Comparison of ENCODE assay signal across 3 cellular contexts in the genomic region with DNA sequence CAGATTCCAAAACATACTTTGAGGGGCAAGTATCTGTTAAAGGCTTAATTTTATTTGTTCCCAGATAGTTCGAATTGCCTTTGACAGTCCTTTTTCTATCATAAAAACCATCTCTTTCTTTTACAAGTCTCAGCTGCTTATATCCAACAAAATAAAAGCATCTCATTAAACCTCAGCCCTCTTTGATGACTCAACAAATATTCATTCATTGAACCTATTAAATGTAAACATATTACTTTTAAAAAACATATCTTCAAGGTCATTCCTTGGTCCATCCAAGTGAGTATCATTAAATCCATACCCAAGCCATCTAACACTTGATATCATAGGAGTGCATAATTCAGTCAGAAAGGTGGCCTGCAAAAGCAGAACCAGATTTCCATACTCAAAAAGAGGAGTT.
TF ChIP-seq lines count a peak whose summit lies in the region.

No MANE protein-coding gene starts in this region.

TF ChIP-seq in HepG2, 621 proteins besides CTCF, POLR2A, EP300 and RAD21:
- TF ChIP-seq KLF11 (CRISPR knock-in tag; IDR thresholded peaks at IDR 0.05) (no peak), CHD2 (IDR thresholded peaks at IDR 0.05; ENCODE audit: low read depth, low read length) (no peak), PAX8 (CRISPR knock-in tag; IDR thresholded peaks at IDR 0.05; ENCODE audit: borderline replicate concordance) (no peak), MAFF (IDR thresholded peaks at IDR 0.05; ENCODE audit: low read depth, low read length) (peak; percentile 18; the same call in 1 of the 2 replicates), MAFK (conservative IDR thresholded peaks at IDR 0.05 in 1 of 2, IDR thresholded peaks at IDR 0.05 in 1 of 2; ENCODE audit: low read length in 2 of 2) (peak; percentile 28 to 70; a peak in 3 of 4 replicates), BHLHE40 (IDR thresholded peaks at IDR 0.05; ENCODE audit: low read length) (no peak), ZNF460 (CRISPR knock-in tag; IDR thresholded peaks at IDR 0.05; ENCODE audit: borderline replicate concordance) (no peak), SNAPC2 (CRISPR knock-in tag; IDR thresholded peaks at IDR 0.05) (no peak), ZNF768 (CRISPR knock-in tag; IDR thresholded peaks at IDR 0.05) (no peak), SMARCC2 (IDR thresholded peaks at IDR 0.05) (no peak)
- TF ChIP-seq, protein P1, sequence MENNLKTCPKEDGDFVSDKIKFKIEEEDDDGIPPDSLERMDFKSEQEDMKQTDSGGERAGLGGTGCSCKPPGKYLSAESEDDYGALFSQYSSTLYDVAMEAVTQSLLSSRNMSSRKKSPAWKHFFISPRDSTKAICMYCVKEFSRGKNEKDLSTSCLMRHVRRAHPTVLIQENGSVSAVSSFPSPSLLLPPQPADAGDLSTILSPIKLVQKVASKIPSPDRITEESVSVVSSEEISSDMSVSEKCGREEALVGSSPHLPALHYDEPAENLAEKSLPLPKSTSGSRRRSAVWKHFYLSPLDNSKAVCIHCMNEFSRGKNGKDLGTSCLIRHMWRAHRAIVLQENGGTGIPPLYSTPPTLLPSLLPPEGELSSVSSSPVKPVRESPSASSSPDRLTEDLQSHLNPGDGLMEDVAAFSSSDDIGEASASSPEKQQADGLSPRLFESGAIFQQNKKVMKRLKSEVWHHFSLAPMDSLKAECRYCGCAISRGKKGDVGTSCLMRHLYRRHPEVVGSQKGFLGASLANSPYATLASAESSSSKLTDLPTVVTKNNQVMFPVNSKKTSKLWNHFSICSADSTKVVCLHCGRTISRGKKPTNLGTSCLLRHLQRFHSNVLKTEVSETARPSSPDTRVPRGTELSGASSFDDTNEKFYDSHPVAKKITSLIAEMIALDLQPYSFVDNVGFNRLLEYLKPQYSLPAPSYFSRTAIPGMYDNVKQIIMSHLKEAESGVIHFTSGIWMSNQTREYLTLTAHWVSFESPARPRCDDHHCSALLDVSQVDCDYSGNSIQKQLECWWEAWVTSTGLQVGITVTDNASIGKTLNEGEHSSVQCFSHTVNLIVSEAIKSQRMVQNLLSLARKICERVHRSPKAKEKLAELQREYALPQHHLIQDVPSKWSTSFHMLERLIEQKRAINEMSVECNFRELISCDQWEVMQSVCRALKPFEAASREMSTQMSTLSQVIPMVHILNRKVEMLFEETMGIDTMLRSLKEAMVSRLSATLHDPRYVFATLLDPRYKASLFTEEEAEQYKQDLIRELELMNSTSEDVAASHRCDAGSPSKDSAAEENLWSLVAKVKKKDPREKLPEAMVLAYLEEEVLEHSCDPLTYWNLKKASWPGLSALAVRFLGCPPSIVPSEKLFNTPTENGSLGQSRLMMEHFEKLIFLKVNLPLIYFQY (CRISPR knock-in tag; IDR thresholded peaks at IDR 0.05; ENCODE audit: borderline replicate concordance), result no peak
- TF ChIP-seq, protein P2, sequence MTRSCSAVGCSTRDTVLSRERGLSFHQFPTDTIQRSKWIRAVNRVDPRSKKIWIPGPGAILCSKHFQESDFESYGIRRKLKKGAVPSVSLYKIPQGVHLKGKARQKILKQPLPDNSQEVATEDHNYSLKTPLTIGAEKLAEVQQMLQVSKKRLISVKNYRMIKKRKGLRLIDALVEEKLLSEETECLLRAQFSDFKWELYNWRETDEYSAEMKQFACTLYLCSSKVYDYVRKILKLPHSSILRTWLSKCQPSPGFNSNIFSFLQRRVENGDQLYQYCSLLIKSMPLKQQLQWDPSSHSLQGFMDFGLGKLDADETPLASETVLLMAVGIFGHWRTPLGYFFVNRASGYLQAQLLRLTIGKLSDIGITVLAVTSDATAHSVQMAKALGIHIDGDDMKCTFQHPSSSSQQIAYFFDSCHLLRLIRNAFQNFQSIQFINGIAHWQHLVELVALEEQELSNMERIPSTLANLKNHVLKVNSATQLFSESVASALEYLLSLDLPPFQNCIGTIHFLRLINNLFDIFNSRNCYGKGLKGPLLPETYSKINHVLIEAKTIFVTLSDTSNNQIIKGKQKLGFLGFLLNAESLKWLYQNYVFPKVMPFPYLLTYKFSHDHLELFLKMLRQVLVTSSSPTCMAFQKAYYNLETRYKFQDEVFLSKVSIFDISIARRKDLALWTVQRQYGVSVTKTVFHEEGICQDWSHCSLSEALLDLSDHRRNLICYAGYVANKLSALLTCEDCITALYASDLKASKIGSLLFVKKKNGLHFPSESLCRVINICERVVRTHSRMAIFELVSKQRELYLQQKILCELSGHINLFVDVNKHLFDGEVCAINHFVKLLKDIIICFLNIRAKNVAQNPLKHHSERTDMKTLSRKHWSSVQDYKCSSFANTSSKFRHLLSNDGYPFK (CRISPR knock-in tag; IDR thresholded peaks at IDR 0.05; ENCODE audit: borderline replicate concordance), result no peak

TF ChIP-seq in IMR-90, 13 proteins besides CTCF, POLR2A, EP300 and RAD21:
- no peak for TF ChIP-seq RFX5 (IDR thresholded peaks at IDR 0.05; ENCODE audit: low read depth, low read length)
- TF ChIP-seq RCOR1 (IDR thresholded peaks at IDR 0.05; ENCODE audit: insufficient replicate concordance, low read length), result no peak
- no peak for TF ChIP-seq CHD1 (IDR thresholded peaks at IDR 0.05; ENCODE audit: low read depth, low read length)
- no peak for TF ChIP-seq BHLHE40 (IDR thresholded peaks at IDR 0.05; ENCODE audit: low read depth, low read length)
- no peak for TF ChIP-seq SMC3 (IDR thresholded peaks at IDR 0.05; ENCODE audit: low read depth, low read length)
- TF ChIP-seq MAFK (IDR thresholded peaks at IDR 0.05; ENCODE audit: low read depth, low read length), result peak; percentile 41

TF ChIP-seq in K562, 482 proteins besides CTCF, POLR2A, EP300 and RAD21:
- peak; percentile 44; the same call in 1 of the 2 replicates for TF ChIP-seq ZNF316 (IDR thresholded peaks at IDR 0.05)
- no peak for TF ChIP-seq MED1 (CRISPR knock-in tag; IDR thresholded peaks at IDR 0.05; ENCODE audit: borderline replicate concordance)
- TF ChIP-seq ZNF551 (CRISPR knock-in tag; IDR thresholded peaks at IDR 0.05), result no peak
- no peak for TF ChIP-seq FOXM1 (IDR thresholded peaks at IDR 0.05; ENCODE audit: low read depth)
- TF ChIP-seq FOXM1 (CRISPR knock-in tag; IDR thresholded peaks at IDR 0.05; ENCODE audit: low read depth), result no peak
- peak; percentile 18; the same call in 1 of the 2 replicates for TF ChIP-seq C11orf30 (IDR thresholded peaks at IDR 0.05; ENCODE audit: low read depth)
- TF ChIP-seq ETV1 (tag; conservative IDR thresholded peaks at IDR 0.05; ENCODE audit: low read depth), result no peak
- TF ChIP-seq SETDB1 (IDR thresholded peaks at IDR 0.05; ENCODE audit: low read length), result no peak
